1 cellular context compared by ENCODE assay signal in genomic region chr3:46931631-46932441, GRCh38.
TF ChIP-seq lines count a peak whose summit lies in the region.

No MANE protein-coding gene starts in this region.

TF ChIP-seq in SK-N-SH treated with all-trans-retinoic acid at 6 μM for 48 hours, 23 proteins besides CTCF, POLR2A, EP300 and RAD21 (continued from another document):
- no peak for TF ChIP-seq TSHZ2 (CRISPR knock-in tag; IDR thresholded peaks at IDR 0.05)
- no peak for TF ChIP-seq BACH2 (CRISPR knock-in tag; IDR thresholded peaks at IDR 0.05; ENCODE audit: borderline replicate concordance)
- no peak for TF ChIP-seq ZC3H10 (CRISPR knock-in tag; IDR thresholded peaks at IDR 0.05)
- TF ChIP-seq ISL1 (CRISPR knock-in tag; IDR thresholded peaks at IDR 0.05) = no peak
- no peak for TF ChIP-seq OSR1 (CRISPR knock-in tag; IDR thresholded peaks at IDR 0.05)
- TF ChIP-seq TOX (CRISPR knock-in tag; IDR thresholded peaks at IDR 0.05; ENCODE audit: borderline replicate concordance) = no peak
